In genomic region chr22:50178871-50179869, GRCh38 we compare ENCODE assay signal across 28 cellular contexts. TPM values are rescaled to one million over a fixed set of nuclear protein-coding genes. Genes with fewer than 3 reads are reported as not detected.
DNase-seq lines count a peak whose midpoint lies in the region; ATAC-seq, FAIRE-seq and TF ChIP-seq lines count a peak whose summit lies in the region.
"Had no signal": no experiment of that assay in that cellular context is flagged by ENCODE, and none has a peak within 500 bp of the region (broad histone marks: within the 10 kb centered on the region; RNA-seq: fewer than 3 reads in every experiment).

No MANE protein-coding gene starts in this region.

- intact Hi-C loops in natural killer cell (cut with micrococcal nuclease) (no loop called here), OCI-LY7 (cut with micrococcal nuclease; ENCODE audit: unreplicated experiment) (no loop called here)
- intact Hi-C loops in activated CD4-positive, alpha-beta T cell treated with anti-CD3 and anti-CD28 coated beads, Interleukin-2, amount 10 ng/mL, durations not matched to agents 24 days and 14 days (cut with micrococcal nuclease) = no loop called here

- no peaks in the 10 kb centered on the region for H3K9me3 Mint-ChIP-seq in natural killer cell treated with Interleukin-12 subunit alpha and Interleukin-12 subunit beta and Interleukin-15 and Interleukin-18, amount 100 ng/mL, for 72 hours
- H3K9me3 Mint-ChIP-seq in natural killer cell = no peaks in the 10 kb centered on the region
- no peaks in the 10 kb centered on the region for H3K9me3 Mint-ChIP-seq in neural progenitor cell
- H3K9me3 Mint-ChIP-seq in activated CD4-positive, alpha-beta T cell treated with anti-CD3 and anti-CD28 coated beads, Interleukin-2, amount 10 ng/mL, durations not matched to agents 24 days and 14 days = no peaks in the 10 kb centered on the region
- H3K9me3 Mint-ChIP-seq: GM23338 had no signal

- no peak for TF ChIP-seq EP300 in H1 (IDR thresholded peaks at IDR 0.05; ENCODE audit: borderline replicate concordance in 1 of 2, low read depth in 2 of 2, low read length in 2 of 2)

- H3K9ac ChIP-seq in H1 (replicated peaks in 1 of 4; ENCODE audit: extremely low read depth in 1 of 4, low read depth in 3 of 4, low read length in 3 of 4) = no peak overlapping the region
- H3K9ac ChIP-seq in neural progenitor cell = no peak overlapping the region

- no peak overlapping the region for H3K23ac ChIP-seq in H1 (ENCODE audit: insufficient read length)

- no peak overlapping the region for H2BK5ac ChIP-seq in H1 (ENCODE audit: low read depth, low read length)

- no peak overlapping the region for H3K27ac Mint-ChIP-seq in natural killer cell treated with Interleukin-12 subunit alpha and Interleukin-12 subunit beta and Interleukin-15 and Interleukin-18, amount 100 ng/mL, for 72 hours
- H3K27ac Mint-ChIP-seq in natural killer cell (no peak overlapping the region), neural progenitor cell (peak overlapping the region; percentile 91)
- no peak overlapping the region for H3K27ac Mint-ChIP-seq in activated CD4-positive, alpha-beta T cell treated with anti-CD3 and anti-CD28 coated beads, Interleukin-2, amount 10 ng/mL, durations not matched to agents 24 days and 14 days
- H3K27ac Mint-ChIP-seq: GM23338 had no signal

- no peak overlapping the region for H4K8ac ChIP-seq in H1 (ENCODE audit: extremely low read depth, insufficient read depth, low read length)

- peaks cover 0 to 8% of the 10 kb centered on the region in 2 donors for H3K27me3 Mint-ChIP-seq in natural killer cell treated with Interleukin-12 subunit alpha and Interleukin-12 subunit beta and Interleukin-15 and Interleukin-18, amount 100 ng/mL, for 72 hours
- H3K27me3 Mint-ChIP-seq in natural killer cell (ENCODE audit: low read depth in 2 of 2) (peaks cover 0 to 8% of the 10 kb centered on the region in 2 donors), neural progenitor cell (ENCODE audit: insufficient read depth, low read depth) (peaks cover 3% of the 10 kb centered on the region)
- peaks cover 2% of the 10 kb centered on the region for H3K27me3 Mint-ChIP-seq in activated CD4-positive, alpha-beta T cell treated with anti-CD3 and anti-CD28 coated beads, Interleukin-2, amount 10 ng/mL, durations not matched to agents 24 days and 14 days

- CTCF ChIA-PET in H1 (lab: Charles Lee; ENCODE audit: partially characterized antibody) (interaction anchor here (0.7 kb wide), 1 partner anchor 22 kb away, joined by 5 read pairs; no protein-coding TSS in a partner anchor), OCI-LY7 (lab: Charles Lee; ENCODE audit: unreplicated experiment) (no interaction called here)

- H3K27me3 ChIP-seq in H1 (replicated peaks in 1 of 4; ENCODE audit: control insufficient read depth in 3 of 4, extremely low read depth in 1 of 4, insufficient read depth in 3 of 4, low read length in 3 of 4) = peaks cover 0 to 3% (median 0%) of the 10 kb centered on the region in 4 experiments; a peak in 2 of 7 replicates
- H3K27me3 ChIP-seq in neural progenitor cell = peaks cover 3% of the 10 kb centered on the region

- H3K79me1 ChIP-seq in H1 (ENCODE audit: low read depth, low read length) = no peaks in the 10 kb centered on the region; the same call in 1 of the 2 replicates

- peaks cover 0 to 11% (median 6%) of the 10 kb centered on the region in 4 experiments; a peak in 4 of 7 replicates for H3K4me1 ChIP-seq in H1 (replicated peaks in 1 of 4; ENCODE audit: control insufficient read depth in 3 of 4, insufficient read depth in 4 of 4, low read length in 3 of 4)
- H3K4me1 ChIP-seq in neural progenitor cell = peaks cover 6% of the 10 kb centered on the region
- H3K4me1 ChIP-seq in OCI-LY7 (ENCODE audit: insufficient read depth, low read length, poor library complexity, severe bottlenecking) = no peaks in the 10 kb centered on the region

- H2BK120ac ChIP-seq in H1 (replicated peaks; ENCODE audit: low read depth, low read length) = no peak overlapping the region

- H3K4me3 Mint-ChIP-seq in natural killer cell treated with Interleukin-12 subunit alpha and Interleukin-12 subunit beta and Interleukin-15 and Interleukin-18, amount 100 ng/mL, for 72 hours = no peak overlapping the region
- H3K4me3 Mint-ChIP-seq in natural killer cell (no peak overlapping the region), neural progenitor cell (no peak overlapping the region)
- no peak overlapping the region for H3K4me3 Mint-ChIP-seq in activated CD4-positive, alpha-beta T cell treated with anti-CD3 and anti-CD28 coated beads, Interleukin-2, amount 10 ng/mL, durations not matched to agents 24 days and 14 days
- H3K4me3 Mint-ChIP-seq: GM23338 had no signal

- TF ChIP-seq RAD21 in H1 (IDR thresholded peaks at IDR 0.05 in 1 of 2, conservative IDR thresholded peaks at IDR 0.05 in 1 of 2; ENCODE audit: low read depth in 2 of 2, low read length in 2 of 2) = no peak

- no peak for TF ChIP-seq CTCF in natural killer cell (IDR thresholded peaks at IDR 0.05)
- no peak for TF ChIP-seq CTCF in H1 (IDR thresholded peaks at IDR 0.05; ENCODE audit: control extremely low read depth in 1 of 3, insufficient read depth in 1 of 3, low read depth in 1 of 3, low read length in 3 of 3)
- no peak for TF ChIP-seq CTCF in neural progenitor cell (IDR thresholded peaks at IDR 0.05)
- no peak for TF ChIP-seq CTCF in OCI-LY7 (conservative IDR thresholded peaks at IDR 0.05; ENCODE audit: low read length)

- TF ChIP-seq POLR2A in H1 (IDR thresholded peaks at IDR 0.05; ENCODE audit: control extremely low read depth in 1 of 2, low read depth in 2 of 2, low read length in 2 of 2) = no peak

- H4K20me1 ChIP-seq in H1 (replicated peaks in 1 of 2; ENCODE audit: control insufficient read depth in 1 of 2, insufficient read depth in 2 of 2, low read length in 2 of 2) (peaks cover 0 to 7% of the 10 kb centered on the region in 2 experiments), neural progenitor cell (ENCODE audit: low read depth) (no peaks in the 10 kb centered on the region), OCI-LY7 (ENCODE audit: insufficient read depth, low read length) (no peaks in the 10 kb centered on the region)

- H2BK15ac ChIP-seq in H1 (ENCODE audit: low read length) = no peak overlapping the region

- no peak for ATAC-seq in natural killer cell treated with Interleukin-12 subunit alpha and Interleukin-12 subunit beta and Interleukin-15 and Interleukin-18, amount 100 ng/mL, for 72 hours
- no peak for ATAC-seq in natural killer cell
- ATAC-seq in GM18511 (IDR thresholded peaks at IDR 0.05; ENCODE audit: unreplicated experiment) = no peak

- no TSS peak for BruUV-seq in OCI-LY7 (replicated peaks; lab: Mats Ljungman, UMichigan)

- no peak overlapping the region for H2BK20ac ChIP-seq in H1 (ENCODE audit: low read length)

- H2AK5ac ChIP-seq in H1 (ENCODE audit: low read depth, low read length) = 0 out of 2 replicates have a peak overlapping the region, but pooled peaks have one; percentile 24

- no peaks in the 10 kb centered on the region for H3K23me2 ChIP-seq in H1 (ENCODE audit: low read depth, low read length)

- peak overlapping the region; percentile 7 to 42; a peak in 1 of 4 replicates for H3K4me2 ChIP-seq in H1 (ENCODE audit: insufficient read depth in 1 of 2, low read depth in 2 of 2, low read length in 2 of 2)
- H3K4me2 ChIP-seq in neural progenitor cell = no peak overlapping the region
- no peak overlapping the region for H3K4me2 ChIP-seq in OCI-LY7 (ENCODE audit: low read length)
- H3K4me2 ChIP-seq: GM23338 had no signal

- H3K9me3 ChIP-seq in H1 (ENCODE audit: insufficient read depth in 2 of 2, low read depth in 1 of 2, low read length in 1 of 2) (no peaks in the 10 kb centered on the region), neural progenitor cell (ENCODE audit: low read depth) (no peaks in the 10 kb centered on the region), OCI-LY7 (ENCODE audit: low read length) (no peaks in the 10 kb centered on the region)
- H3K9me3 ChIP-seq: colonic mucosa, tibial nerve had no signal

- H4K91ac ChIP-seq in H1 (replicated peaks; ENCODE audit: insufficient read length, low read length) = no peak overlapping the region

- H2AFZ ChIP-seq in H1 (ENCODE audit: low read length) = no peak overlapping the region
- H2AFZ ChIP-seq in neural progenitor cell (replicated peaks) = no peak overlapping the region
- H2AFZ ChIP-seq in OCI-LY7 (ENCODE audit: low read length) = no peak overlapping the region
- H2AFZ ChIP-seq: GM23338 had no signal

- no peaks in the 10 kb centered on the region for H3F3A ChIP-seq in neural progenitor cell (ENCODE audit: low read depth)

- H4K5ac ChIP-seq in H1 (ENCODE audit: insufficient read length, low read depth, low read length) = no peak overlapping the region

- no peak overlapping the region for H3K14ac ChIP-seq in H1 (ENCODE audit: insufficient read length)

- H3K36me3 ChIP-seq in H1 (ENCODE audit: control insufficient read depth in 2 of 4, insufficient read depth in 4 of 4, low read length in 3 of 4) (no peaks in the 10 kb centered on the region), neural progenitor cell (no peaks in the 10 kb centered on the region), OCI-LY7 (ENCODE audit: insufficient read depth, low read length) (no peaks in the 10 kb centered on the region)
- H3K36me3 ChIP-seq: colonic mucosa, tibial nerve, WERI-Rb-1 had no signal

- H3K4me3 ChIP-seq in H1 (ENCODE audit: extremely low read depth in 1 of 4, insufficient read depth in 2 of 4, low read depth in 3 of 4, low read length in 4 of 4) = no peak overlapping the region; a peak in 1 of 8 replicates
- H3K4me3 ChIP-seq in neural progenitor cell = no peak overlapping the region
- H3K4me3 ChIP-seq in OCI-LY7 (ENCODE audit: low read depth, low read length, poor library complexity, severe bottlenecking) = no peak overlapping the region
- H3K4me3 ChIP-seq: colonic mucosa, GM23338, tibial nerve had no signal

- no peak overlapping the region; the same call in 1 of the 2 replicates for H3K18ac ChIP-seq in H1 (ENCODE audit: extremely low read depth, low read length)

- H3K36me3 Mint-ChIP-seq in natural killer cell treated with Interleukin-12 subunit alpha and Interleukin-12 subunit beta and Interleukin-15 and Interleukin-18, amount 100 ng/mL, for 72 hours = no peaks in the 10 kb centered on the region
- H3K36me3 Mint-ChIP-seq in natural killer cell = no peaks in the 10 kb centered on the region
- peaks cover 2% of the 10 kb centered on the region for H3K36me3 Mint-ChIP-seq in neural progenitor cell
- H3K36me3 Mint-ChIP-seq in activated CD4-positive, alpha-beta T cell treated with anti-CD3 and anti-CD28 coated beads, Interleukin-2, amount 10 ng/mL, durations not matched to agents 24 days and 14 days (ENCODE audit: low read depth) = no peaks in the 10 kb centered on the region

- H3K27ac ChIP-seq in H1 (ENCODE audit: low read depth, low read length) = no peak overlapping the region
- H3K27ac ChIP-seq in neural progenitor cell = no peak overlapping the region
- H3K27ac ChIP-seq in OCI-LY7 (ENCODE audit: low read depth, low read length, poor library complexity, severe bottlenecking) = no peak overlapping the region
- H3K27ac ChIP-seq: C4-2B, colonic mucosa, tibial nerve, WERI-Rb-1 had no signal

- 95% methylated on average over 50 of the region's 64 CpGs; no CpG with 5 or more reads in 1 of the 2 experiments for WGBS in H1 (ENCODE audit: extremely low coverage in 1 of 2, insufficient coverage in 1 of 2, insufficient read length in 1 of 2, insufficient replicate concordance in 2 of 2, low coverage in 1 of 2, low lambda C conversion rate in 2 of 2, missing lambda C conversion rate in 1 of 2), 2 experiments

- H3K4me1 Mint-ChIP-seq in natural killer cell treated with Interleukin-12 subunit alpha and Interleukin-12 subunit beta and Interleukin-15 and Interleukin-18, amount 100 ng/mL, for 72 hours (ENCODE audit: low read depth in 2 of 2) = peaks cover 0 to 13% of the 10 kb centered on the region in 2 donors
- H3K4me1 Mint-ChIP-seq in natural killer cell (peaks cover 9 to 14% of the 10 kb centered on the region in 2 donors), neural progenitor cell (peaks cover 15% of the 10 kb centered on the region)
- H3K4me1 Mint-ChIP-seq in activated CD4-positive, alpha-beta T cell treated with anti-CD3 and anti-CD28 coated beads, Interleukin-2, amount 10 ng/mL, durations not matched to agents 24 days and 14 days = no peaks in the 10 kb centered on the region

- peak; percentile 56 for DNase-seq in natural killer cell treated with Interleukin-12 subunit alpha and Interleukin-12 subunit beta and Interleukin-15 and Interleukin-18, amount 100 ng/mL, for 72 hours (ENCODE audit: low spot score)
- DNase-seq in natural killer cell = no peak
- DNase-seq in H1 (ENCODE audit: low read depth in 1 of 2, low spot score in 2 of 2) = no peak
- DNase-seq in neural progenitor cell (ENCODE audit: low spot score) = no peak
- no peak for DNase-seq in OCI-LY7 (ENCODE audit: low spot score)
- DNase-seq in activated CD4-positive, alpha-beta T cell treated with anti-CD3 and anti-CD28 coated beads, Interleukin-2, amount 10 ng/mL, durations not matched to agents 24 days and 14 days = no peak
- DNase-seq: activated CD4-positive, alpha-beta T cell treated with anti-CD3 and anti-CD28 coated beads, Interleukin-2, amount 50 U/mL, for 1 hour; activated naive CD4-positive, alpha-beta T cell treated with anti-CD3 and anti-CD28 coated beads, Interleukin-2, amount 50 U/mL, for 16 hours; Calu3; colonic mucosa; DND-41; effector CD8-positive, alpha-beta T cell; kidney glomerular epithelial cell; NCI-H1092; NCI-H2029; NCI-H526; NK-92 treated with Interleukin-12 subunit alpha and Interleukin-12 subunit beta, amount 100 ng/mL, for 24 hours; occipital lobe; stimulated activated CD4-positive, alpha-beta T cell treated with anti-CD3 and anti-CD28 coated beads, Interleukin-2, amount 100 ng/mL, for 48 hours; SW 1271; T1000; WERI-Rb-1 had no signal

- peak overlapping the region; percentile 77; the same call in 1 of the 2 replicates for H2BK12ac ChIP-seq in H1 (ENCODE audit: low read depth, low read length)

- no peaks in the 10 kb centered on the region for H3K9me2 ChIP-seq in OCI-LY7 (ENCODE audit: insufficient read depth, low read length)

- no peak overlapping the region for H3K56ac ChIP-seq in H1 (replicated peaks; ENCODE audit: insufficient read length, low read depth, low read length)

- POLR2A ChIA-PET in H1 (lab: Charles Lee; ENCODE audit: partially characterized antibody) = no interaction called here
- POLR2A ChIA-PET in OCI-LY7 (lab: Charles Lee) = no interaction called here

- no peak for FAIRE-seq in H1 (lab: Jason Lieb, UNC)
- FAIRE-seq: bronchial epithelial cell had no signal

- H3K79me2 ChIP-seq in H1 (ENCODE audit: control insufficient read depth in 1 of 2, insufficient read depth in 2 of 2, low read length in 2 of 2) = no peaks in the 10 kb centered on the region
- H3K79me2 ChIP-seq in neural progenitor cell (ENCODE audit: low read depth) = no peaks in the 10 kb centered on the region
- no peaks in the 10 kb centered on the region for H3K79me2 ChIP-seq in OCI-LY7 (ENCODE audit: insufficient read depth, low read depth, low read length)

- no peak overlapping the region for H3K4ac ChIP-seq in H1 (replicated peaks; ENCODE audit: insufficient read length, low read depth, low read length)

RNA-seq across cellular contexts. Expression of gene TRABD, which starts 6.5 kb away (rescaled TPM):
- total RNA-seq in natural killer cell treated with Interleukin-12 subunit alpha and Interleukin-12 subunit beta and Interleukin-15 and Interleukin-18, amount 100 ng/mL, for 72 hours = 100 to 1,000 TPM in 1 of 2 donors, 10 to 100 TPM in 1; 71.0 to 139 TPM
- total RNA-seq in natural killer cell = 100 to 1,000 TPM; 129 to 138 (median 132) TPM
- 57.5 and 60.0 TPM in 2 replicates for total RNA-seq in H1 (2021; fragmentation: NEBNext Ultra II Directional; extraction: Animal tissue kit (Norgen Biotek cat#: 25700))
- 44.2 and 88.8 TPM in 2 replicates for polyA plus RNA-seq in H1 (2011; rRNA removed)
- 59.7 TPM for polyA plus RNA-seq in H1 (2011; cell fraction: cytosol; rRNA removed)
- polyA plus RNA-seq in H1 (2011; cell fraction: nucleus; rRNA removed) = 170 TPM
- 38.3 to 63.0 TPM (median 60.8 TPM) in 4 replicates for polyA plus RNA-seq in H1 (2012, experiment 1 of 2)
- 46.4 TPM for polyA plus RNA-seq in H1 (2012, experiment 2 of 2)
- polyA plus RNA-seq in H1 (2013, experiment 1 of 2) = 46.6 TPM
- polyA plus RNA-seq in H1 (2013, experiment 2 of 2) = 45.5 TPM
- polyA minus RNA-seq in H1 (2011; rRNA and poly(A)+ RNA removed) = 17.2 and 19.0 TPM in 2 replicates
- 23.3 TPM for polyA minus RNA-seq in H1 (2011; cell fraction: cytosol; rRNA and poly(A)+ RNA removed)
- 30.3 TPM for polyA minus RNA-seq in H1 (2011; cell fraction: nucleus; rRNA and poly(A)+ RNA removed)
- total RNA-seq in neural progenitor cell (ENCODE audit: low replicate concordance) = 15.4 and 37.4 TPM in 2 replicates
- total RNA-seq in OCI-LY7 (2014; rRNA removed; shearing (Covaris generic)) = 111 and 126 TPM in 2 replicates
- 119 and 128 TPM in 2 replicates for total RNA-seq in OCI-LY7 (2022)
- total RNA-seq in activated CD4-positive, alpha-beta T cell treated with anti-CD3 and anti-CD28 coated beads, Interleukin-2, amount 10 ng/mL, durations not matched to agents 24 days and 14 days = 94.4 and 97.4 TPM in 2 replicates

RNA-seq across cellular contexts. Expression of gene PANX2, which starts 8.6 kb away (rescaled TPM):
- 1 to 10 TPM; 3.0 to 3.5 TPM for total RNA-seq in natural killer cell treated with Interleukin-12 subunit alpha and Interleukin-12 subunit beta and Interleukin-15 and Interleukin-18, amount 100 ng/mL, for 72 hours
- total RNA-seq in natural killer cell (1 to 10 TPM in 1 of 3 donors, under 1 TPM in 2; 0.16 to 3.4 (median 0.27) TPM), neural progenitor cell (ENCODE audit: low replicate concordance) (0.88 and 1.9 TPM in 2 replicates), OCI-LY7 (2022) (not detected in 2 replicates)
- total RNA-seq in H1 (2021; fragmentation: NEBNext Ultra II Directional; extraction: Animal tissue kit (Norgen Biotek cat#: 25700)) = 5.0 and 5.4 TPM in 2 replicates
- polyA plus RNA-seq in H1 (2011; rRNA removed) = 3.5 and 6.0 TPM in 2 replicates
- 4.2 TPM for polyA plus RNA-seq in H1 (2011; cell fraction: cytosol; rRNA removed)
- polyA plus RNA-seq in H1 (2011; cell fraction: nucleus; rRNA removed) = 8.3 TPM
- polyA plus RNA-seq in H1 (2012, experiment 1 of 2) = 3.9 to 6.9 TPM (median 5.9 TPM) in 4 replicates
- 4.1 TPM for polyA plus RNA-seq in H1 (2012, experiment 2 of 2)
- 4.8 TPM for polyA plus RNA-seq in H1 (2013, experiment 1 of 2)
- 5.1 TPM for polyA plus RNA-seq in H1 (2013, experiment 2 of 2)
- polyA minus RNA-seq in H1 (2011; rRNA and poly(A)+ RNA removed) = 0.78 and 0.91 TPM in 2 replicates
- 2.8 TPM for polyA minus RNA-seq in H1 (2011; cell fraction: cytosol; rRNA and poly(A)+ RNA removed)
- 2.8 TPM for polyA minus RNA-seq in H1 (2011; cell fraction: nucleus; rRNA and poly(A)+ RNA removed)
- not detected in 2 replicates for total RNA-seq in OCI-LY7 (2014; rRNA removed; shearing (Covaris generic))
- total RNA-seq in activated CD4-positive, alpha-beta T cell treated with anti-CD3 and anti-CD28 coated beads, Interleukin-2, amount 10 ng/mL, durations not matched to agents 24 days and 14 days = 1.4 and 1.6 TPM in 2 replicates
- total RNA-seq: colonic mucosa, renal cortical epithelial cell had no signal

RNA-seq across cellular contexts. Expression of gene SELENOO, which starts 21.6 kb away (rescaled TPM):
- 10 to 100 TPM; 23.4 to 43.3 TPM for total RNA-seq in natural killer cell treated with Interleukin-12 subunit alpha and Interleukin-12 subunit beta and Interleukin-15 and Interleukin-18, amount 100 ng/mL, for 72 hours
- total RNA-seq in natural killer cell (10 to 100 TPM; 37.3 to 45.2 (median 37.6) TPM), neural progenitor cell (ENCODE audit: low replicate concordance) (7.6 and 20.8 TPM in 2 replicates), OCI-LY7 (2022) (34.0 and 40.2 TPM in 2 replicates)
- 16.8 and 18.6 TPM in 2 replicates for total RNA-seq in H1 (2021; fragmentation: NEBNext Ultra II Directional; extraction: Animal tissue kit (Norgen Biotek cat#: 25700))
- 25.1 and 34.1 TPM in 2 replicates for polyA plus RNA-seq in H1 (2011; rRNA removed)
- 30.9 TPM for polyA plus RNA-seq in H1 (2011; cell fraction: cytosol; rRNA removed)
- polyA plus RNA-seq in H1 (2011; cell fraction: nucleus; rRNA removed) = 69.8 TPM
- polyA plus RNA-seq in H1 (2012, experiment 1 of 2) = 12.9 to 24.6 TPM (median 20.6 TPM) in 4 replicates
- 13.2 TPM for polyA plus RNA-seq in H1 (2012, experiment 2 of 2)
- 16.6 TPM for polyA plus RNA-seq in H1 (2013, experiment 1 of 2)
- 14.1 TPM for polyA plus RNA-seq in H1 (2013, experiment 2 of 2)
- 6.4 and 7.1 TPM in 2 replicates for polyA minus RNA-seq in H1 (2011; rRNA and poly(A)+ RNA removed)
- 6.4 TPM for polyA minus RNA-seq in H1 (2011; cell fraction: cytosol; rRNA and poly(A)+ RNA removed)
- 9.8 TPM for polyA minus RNA-seq in H1 (2011; cell fraction: nucleus; rRNA and poly(A)+ RNA removed)
- total RNA-seq in OCI-LY7 (2014; rRNA removed; shearing (Covaris generic)) = 43.7 and 44.2 TPM in 2 replicates
- total RNA-seq in activated CD4-positive, alpha-beta T cell treated with anti-CD3 and anti-CD28 coated beads, Interleukin-2, amount 10 ng/mL, durations not matched to agents 24 days and 14 days = 24.0 and 25.2 TPM in 2 replicates

Comparison
In these comparisons a context has a peak if more than half of its experiments do, and no peak if none do; other contexts are left out.
1. H3K4me2 ChIP-seq: peak in H1 (2 of 2); none in neural progenitor cell (single experiment) and OCI-LY7 (single experiment).